In genomic region chr14:103028161-103028767, GRCh38 we compare ENCODE assay signal across 17 cellular contexts. TPM values are rescaled to one million over a fixed set of nuclear protein-coding genes. Genes with fewer than 3 reads are reported as not detected.
DNase-seq lines count a peak whose midpoint lies in the region; ATAC-seq and TF ChIP-seq lines count a peak whose summit lies in the region.
"Had no signal": no experiment of that assay in that cellular context is flagged by ENCODE, and none has a peak within 500 bp of the region (broad histone marks: within the 10 kb centered on the region; RNA-seq: fewer than 3 reads in every experiment).

No MANE protein-coding gene starts in this region.

- H3K27ac ChIP-seq in HEK293 (ENCODE audit: extremely low read depth, low read depth, low read length) (no peak overlapping the region), VCaP (peak overlapping the region; percentile 89), gastroesophageal sphincter (peak overlapping the region in 1 of 4 donors; percentile 27), tibial artery (peak overlapping the region; percentile 9 to 64)
- H3K27ac ChIP-seq: GM23248, pancreas, WERI-Rb-1 had no signal

- H3K4me3 ChIP-seq in HEK293 (ENCODE audit: low read depth, low read length): no peak overlapping the region
- no peak overlapping the region for H3K4me3 ChIP-seq in gastroesophageal sphincter
- H3K4me3 ChIP-seq in tibial artery: no peak overlapping the region
- H3K4me3 ChIP-seq: GM23248, pancreas had no signal

- TF ChIP-seq EP300 in gastroesophageal sphincter (IDR thresholded peaks at IDR 0.05): no peak

- POLR2A ChIA-PET in HEK293 (lab: Yijun Ruan, JAX): no interaction called here

- H3K9me3 ChIP-seq in HEK293 (ENCODE audit: control insufficient read depth, insufficient read depth, low read depth, low read length): no peaks in the 10 kb centered on the region
- H3K9me3 ChIP-seq in gastroesophageal sphincter: no peaks in the 10 kb centered on the region
- no peaks in the 10 kb centered on the region for H3K9me3 ChIP-seq in tibial artery
- H3K9me3 ChIP-seq: pancreas had no signal

- TF ChIP-seq POLR2A in gastroesophageal sphincter (IDR thresholded peaks at IDR 0.05): no peak

- H3K36me3 ChIP-seq in HEK293 (ENCODE audit: control insufficient read depth in 2 of 2, insufficient read depth in 1 of 2, low read length in 2 of 2) (no peaks in the 10 kb centered on the region; a peak in 1 of 3 replicates), gastroesophageal sphincter (no peaks in the 10 kb centered on the region), tibial artery (no peaks in the 10 kb centered on the region)
- H3K36me3 ChIP-seq: pancreas, WERI-Rb-1 had no signal

- TF ChIP-seq CTCF in HEK293 (tag by site-specific recombination; IDR thresholded peaks at IDR 0.05) (no peak), VCaP (conservative IDR thresholded peaks at IDR 0.05) (no peak), gastroesophageal sphincter (IDR thresholded peaks at IDR 0.05) (no peak), tibial artery (IDR thresholded peaks at IDR 0.05) (no peak), GM20000 (IDR thresholded peaks at IDR 0.05; ENCODE audit: extremely low read depth, missing control alignments) (no peak)

- H3K27me3 ChIP-seq in gastroesophageal sphincter (no peaks in the 10 kb centered on the region), tibial artery (no peaks in the 10 kb centered on the region)
- H3K27me3 ChIP-seq: pancreas had no signal

- ATAC-seq in gastroesophageal sphincter (peak; percentile 10), HG02571 (IDR thresholded peaks at IDR 0.05; ENCODE audit: unreplicated experiment) (no peak)
- ATAC-seq: left ventricle myocardium superior had no signal

- 67 to 100% methylated on average over 1 to 11 of the region's 11 CpGs for WGBS in gastroesophageal sphincter (ENCODE audit: low coverage in 1 of 2), 2 donors

- peaks cover 31% of the 10 kb centered on the region for H3K4me1 ChIP-seq in HEK293 (ENCODE audit: control insufficient read depth, insufficient read depth, low read length)
- H3K4me1 ChIP-seq in gastroesophageal sphincter: peaks cover 0 to 72% (median 21%) of the 10 kb centered on the region in 3 donors
- peaks cover 0 to 71% (median 27%) of the 10 kb centered on the region in 4 donors for H3K4me1 ChIP-seq in tibial artery

- CTCF ChIA-PET in HEK293 (lab: Yijun Ruan, JAX): no interaction called here

- intact Hi-C loops in tibial artery (cut with DNase I; ENCODE audit: low total_unique reads): no loop called here

- DNase-seq in tibial artery (no peak), medulla oblongata (ENCODE audit: extremely low spot score) (no peak), GM20000 (ENCODE audit: low spot score) (no peak)
- DNase-seq: amygdala; foreskin melanocyte; GM23248; left ventricle myocardium superior; NCI-H2107; pancreas; stimulated activated CD4-positive, alpha-beta T cell treated with anti-CD3 and anti-CD28 coated beads, Interleukin-4, amount 100 ng/mL, for 1 hour; WERI-Rb-1 had no signal

TF ChIP-seq in HEK293, 187 proteins besides CTCF, POLR2A, EP300 and RAD21:
- TF ChIP-seq ZNF239 (tag by site-specific recombination; IDR thresholded peaks at IDR 0.05) (no peak), SCRT2 (tag by site-specific recombination; IDR thresholded peaks at IDR 0.05) (peak; percentile 89), ZBTB21 (tag by site-specific recombination; IDR thresholded peaks at IDR 0.05) (no peak), ZBTB48 (tag by site-specific recombination; IDR thresholded peaks at IDR 0.05) (no peak), SCRT1 (tag by site-specific recombination; IDR thresholded peaks at IDR 0.05; ENCODE audit: borderline replicate concordance) (peak; percentile 79), KLF1 (tag by site-specific recombination; IDR thresholded peaks at IDR 0.05) (peak; percentile 62)

RNA-seq across cellular contexts. Expression of gene CDC42BPB, which starts 29.1 kb away (rescaled TPM):
- total RNA-seq in gastroesophageal sphincter: 100 to 1,000 TPM in 1 of 4 donors, 10 to 100 TPM in 3; 86.7 to 151 (median 97.3) TPM

RNA-seq across cellular contexts. Expression of gene LBHD2, which starts 55.7 kb away (rescaled TPM):
- not detected for total RNA-seq in gastroesophageal sphincter
- total RNA-seq: G401, GM23248, left ventricle myocardium superior, pancreas, RPMI7951 had no signal
